Comparison of ENCODE assay signal across 8 cellular contexts in the genomic region with DNA sequence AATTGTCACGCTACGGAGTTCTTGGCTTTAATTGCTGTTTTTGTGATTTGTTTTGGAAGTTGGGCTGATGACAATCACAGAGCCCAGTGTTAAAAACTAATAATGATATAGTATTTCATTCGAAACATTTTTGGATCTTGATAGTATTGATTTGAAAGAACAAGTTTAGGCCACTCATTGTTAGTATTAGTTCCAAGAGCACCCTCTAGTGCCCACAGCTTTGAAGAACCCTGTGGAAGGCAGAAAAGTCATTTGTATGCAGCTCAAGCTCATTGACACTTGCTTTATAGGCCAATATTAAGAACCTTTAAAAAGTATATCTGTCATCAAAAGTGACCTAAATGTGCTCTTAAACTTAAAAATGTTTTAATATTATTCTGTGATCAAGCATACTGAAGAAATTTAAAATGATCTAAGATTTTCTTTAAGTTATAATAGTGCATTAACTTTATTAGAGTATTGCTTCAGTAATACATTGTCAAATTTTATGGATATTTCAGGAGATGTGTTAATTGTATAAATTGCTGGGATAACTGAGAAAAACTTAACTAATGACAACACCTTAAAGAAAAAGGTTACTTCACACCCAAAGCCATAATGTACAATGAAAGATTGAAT.
DNase-seq lines count a peak whose midpoint lies in the region; ATAC-seq and FAIRE-seq lines count a peak whose summit lies in the region.

No MANE protein-coding gene starts in this region.

- no peak overlapping the region for H3K27ac Mint-ChIP-seq in stimulated activated naive CD8-positive, alpha-beta T cell treated with anti-CD3 and anti-CD28 coated beads, Interleukin-15, amount 100 ng/mL, for 72 hours

- no peaks in the 10 kb centered on the region for H3K9me3 Mint-ChIP-seq in stimulated activated naive CD8-positive, alpha-beta T cell treated with anti-CD3 and anti-CD28 coated beads, Interleukin-15, amount 100 ng/mL, for 72 hours

- ATAC-seq in stimulated activated naive CD8-positive, alpha-beta T cell treated with anti-CD3 and anti-CD28 coated beads, Interleukin-15, amount 100 ng/mL, for 72 hours, result no peak
- ATAC-seq in HG03460 (IDR thresholded peaks at IDR 0.05; ENCODE audit: unreplicated experiment), result no peak

- no peak overlapping the region for H3K4me3 Mint-ChIP-seq in stimulated activated naive CD8-positive, alpha-beta T cell treated with anti-CD3 and anti-CD28 coated beads, Interleukin-15, amount 100 ng/mL, for 72 hours

- no peaks in the 10 kb centered on the region for H3K27me3 Mint-ChIP-seq in stimulated activated naive CD8-positive, alpha-beta T cell treated with anti-CD3 and anti-CD28 coated beads, Interleukin-15, amount 100 ng/mL, for 72 hours

- H3K4me1 Mint-ChIP-seq in stimulated activated naive CD8-positive, alpha-beta T cell treated with anti-CD3 and anti-CD28 coated beads, Interleukin-15, amount 100 ng/mL, for 72 hours, result no peaks in the 10 kb centered on the region

- DNase-seq in Ammon's horn (ENCODE audit: low spot score) (peak; percentile 74), GM19239 (ENCODE audit: insufficient read length, low spot score) (no peak), NCI-H1092 (lab: John Stamatoyannopoulos, UW) (peak; percentile 29), UCSD-AML1 (lab: John Stamatoyannopoulos, UW; ENCODE audit: unreplicated experiment) (peak; percentile 1), hippocampal formation (lab: John Stamatoyannopoulos, UW) (peak; percentile 9 to 55), urothelium cell line (ENCODE audit: low spot score) (peak; percentile 23)
- no peak for DNase-seq in stimulated activated naive CD8-positive, alpha-beta T cell treated with anti-CD3 and anti-CD28 coated beads, Interleukin-15, amount 100 ng/mL, for 72 hours

- FAIRE-seq in GM19239 (lab: Jason Lieb, UNC) (peak; percentile 28), urothelium cell line (lab: Jason Lieb, UNC) (no peak)

Comparison
In these comparisons a context has a peak if more than half of its experiments do, and no peak if none do; other contexts are left out.
1. DNase-seq: peak in Ammon's horn (single experiment), NCI-H1092 (single experiment), UCSD-AML1 (single experiment), hippocampal formation (2 of 2) and urothelium cell line (single experiment); none in GM19239 (single experiment) and stimulated activated naive CD8-positive, alpha-beta T cell treated with anti-CD3 and anti-CD28 coated beads, Interleukin-15, amount 100 ng/mL, for 72 hours (0 of 2).